Comparison of ENCODE assay signal across 15 cellular contexts in genomic region chr6:45476341-45476740, GRCh38.
"Had no signal": no experiment of that assay in that cellular context is flagged by ENCODE, and none has a peak within 500 bp of the region (broad histone marks: within the 10 kb centered on the region; RNA-seq: fewer than 3 reads in every experiment).

No MANE protein-coding gene starts in this region.

- H3K9me3 ChIP-seq: tibial nerve had no signal

- H3K36me3 ChIP-seq: tibial nerve had no signal

- H3K27ac Mint-ChIP-seq: activated CD4-positive, alpha-beta T cell treated with anti-CD3 and anti-CD28 coated beads, Interleukin-2, amount 10 ng/mL, durations not matched to agents 7 days and 5 days; nephron progenitor cell; stimulated activated memory B cell treated with anti-CD40 and anti-IgM and Interleukin-4, amounts not matched to agents 10 μg/mL and 1 μg/mL and 100 μg/mL, for 72 hours had no signal

- ATAC-seq: activated CD4-positive, CD25-positive, alpha-beta regulatory T cell treated with anti-CD3 and anti-CD28 coated beads, Interleukin-2, amount 50 U/mL, for 24 hours; activated T-cell treated with anti-CD3 and anti-CD28 coated beads, Interleukin-2, amount 50 U/mL, for 4 hours; left ventricle myocardium superior; sciatic nerve; SK-N-SH treated with all-trans-retinoic acid at 6 μM for 48 hours had no signal

- H3K4me3 Mint-ChIP-seq: activated CD4-positive, alpha-beta T cell treated with anti-CD3 and anti-CD28 coated beads, Interleukin-2, amount 10 ng/mL, durations not matched to agents 7 days and 5 days; activated T-cell treated with anti-CD3 and anti-CD28 coated beads, Interleukin-2, amount 50 U/mL, for 4 hours; nephron progenitor cell; stimulated activated memory B cell treated with anti-CD40 and anti-IgM and Interleukin-4, amounts not matched to agents 10 μg/mL and 1 μg/mL and 100 μg/mL, for 72 hours had no signal

- DNase-seq: activated CD4-positive, alpha-beta T cell treated with anti-CD3 and anti-CD28 coated beads, Interleukin-2, amount 10 ng/mL, durations not matched to agents 7 days and 5 days; activated CD8-positive, alpha-beta memory T cell treated with anti-CD3 and anti-CD28 coated beads, Interleukin-2, amount 50 U/mL, for 48 hours; activated naive CD4-positive, alpha-beta T cell; activated T-cell treated with anti-CD3 and anti-CD28 coated beads, Interleukin-2, amount 50 U/mL, for 4 hours; effector CD4-positive, alpha-beta T cell; left ventricle myocardium superior; mammary epithelial cell; nephron progenitor cell; small intestine had no signal

- H3K27me3 Mint-ChIP-seq: activated CD4-positive, alpha-beta T cell treated with anti-CD3 and anti-CD28 coated beads, Interleukin-2, amount 10 ng/mL, durations not matched to agents 7 days and 5 days; stimulated activated memory B cell treated with anti-CD40 and anti-IgM and Interleukin-4, amounts not matched to agents 10 μg/mL and 1 μg/mL and 100 μg/mL, for 72 hours had no signal

- H3K36me3 Mint-ChIP-seq: stimulated activated memory B cell treated with anti-CD40 and anti-IgM and Interleukin-4, amounts not matched to agents 10 μg/mL and 1 μg/mL and 100 μg/mL, for 72 hours had no signal

- H3K4me3 ChIP-seq: tibial nerve had no signal

- H3K9me3 Mint-ChIP-seq: activated CD4-positive, alpha-beta T cell treated with anti-CD3 and anti-CD28 coated beads, Interleukin-2, amount 10 ng/mL, durations not matched to agents 7 days and 5 days; activated T-cell treated with anti-CD3 and anti-CD28 coated beads, Interleukin-2, amount 50 U/mL, for 4 hours; activated T-helper 2 cell treated with anti-CD3 and anti-CD28 coated beads, Interferon-gamma antibody, Interleukin-2, Interleukin-4, amounts not matched to agents 10 μg/mL and 5 μg/mL and 100 μg/mL, durations not matched to agents 14 hours and 24 hours and 36 hours; nephron progenitor cell; stimulated activated memory B cell treated with anti-CD40 and anti-IgM and Interleukin-4, amounts not matched to agents 10 μg/mL and 1 μg/mL and 100 μg/mL, for 72 hours had no signal

- H3K27me3 ChIP-seq: tibial nerve had no signal
